In genomic region chr19:10580979-10581631, GRCh38 we compare ENCODE assay signal across 8 cellular contexts. TPM values are rescaled to one million over a fixed set of nuclear protein-coding genes. Genes with fewer than 3 reads are reported as not detected.
DNase-seq lines count a peak whose midpoint lies in the region; ATAC-seq and TF ChIP-seq lines count a peak whose summit lies in the region.

No MANE protein-coding gene starts in this region.

- peak overlapping the region; percentile 71; the same call in 1 of the 2 replicates for H2AFZ ChIP-seq in Loucy (ENCODE audit: low read length)

- no peak overlapping the region for H3K9ac ChIP-seq in Loucy (ENCODE audit: low read depth, low read length, poor library complexity, severe bottlenecking)

- no peaks in the 10 kb centered on the region for H3F3A ChIP-seq in Loucy (ENCODE audit: low read depth)

- TF ChIP-seq CTCF in Loucy (conservative IDR thresholded peaks at IDR 0.05; ENCODE audit: low read length) = peak; percentile 100
- peak in 2 of 3 donors; percentile 99 for TF ChIP-seq CTCF in omental fat pad (IDR thresholded peaks at IDR 0.05)

- ATAC-seq in omental fat pad (ENCODE audit: low FRiP score) (peak; percentile 65), GM18868 (IDR thresholded peaks at IDR 0.05; ENCODE audit: unreplicated experiment) (no peak)

- no peak overlapping the region for H3K4me3 ChIP-seq in Loucy (ENCODE audit: low read length, poor library complexity, severe bottlenecking)

- in situ Hi-C loops in G401 (cut with HindIII; ENCODE audit: low sequenced_read_pairs) = no loop called here

- H4K20me1 ChIP-seq in Loucy (ENCODE audit: insufficient read depth, low read length, poor library complexity, severe bottlenecking) = no peaks in the 10 kb centered on the region

- DNase-seq in G401 (ENCODE audit: low spot score) (peak; percentile 95), SHP77 treated with DMSO at 0.1 percent for 48 hours (lab: John Stamatoyannopoulos, UW) (peak; percentile 86), foreskin melanocyte (peak; percentile 69), omental fat pad (ENCODE audit: low spot score) (peak; percentile 94), superior temporal gyrus (ENCODE audit: extremely low spot score) (peak; percentile 98)
- DNase-seq in activated T-helper 2 cell treated with anti-CD3 and anti-CD28 coated beads, Interferon-gamma antibody, Interleukin-2, Interleukin-4, amounts not matched to agents 10 μg/mL and 5 μg/mL and 100 μg/mL, durations not matched to agents 14 hours and 24 hours and 36 hours (ENCODE audit: low spot score) = peak; percentile 81

- H3K4me1 ChIP-seq in Loucy (ENCODE audit: insufficient read depth, low read length, poor library complexity, severe bottlenecking) = peaks cover 19% of the 10 kb centered on the region

- H3K4me2 ChIP-seq in Loucy (ENCODE audit: low read depth, low read length, poor library complexity, severe bottlenecking) = no peak overlapping the region

- H3K27me3 ChIP-seq in Loucy (ENCODE audit: insufficient read depth, low read length, poor library complexity, severe bottlenecking) = no peaks in the 10 kb centered on the region

- no peaks in the 10 kb centered on the region for H3K36me3 ChIP-seq in Loucy (ENCODE audit: insufficient read depth, low read length)

- no peak overlapping the region for H3K4me3 Mint-ChIP-seq in activated T-helper 2 cell treated with anti-CD3 and anti-CD28 coated beads, Interferon-gamma antibody, Interleukin-2, Interleukin-4, amounts not matched to agents 10 μg/mL and 5 μg/mL and 100 μg/mL, durations not matched to agents 14 hours and 24 hours and 36 hours (ENCODE audit: low read depth)

- H3K27me3 Mint-ChIP-seq in activated T-helper 2 cell treated with anti-CD3 and anti-CD28 coated beads, Interferon-gamma antibody, Interleukin-2, Interleukin-4, amounts not matched to agents 10 μg/mL and 5 μg/mL and 100 μg/mL, durations not matched to agents 14 hours and 24 hours and 36 hours (ENCODE audit: low read depth) = peaks cover 8% of the 10 kb centered on the region

- intact Hi-C loops in activated T-helper 2 cell treated with anti-CD3 and anti-CD28 coated beads, Interferon-gamma antibody, Interleukin-2, Interleukin-4, amounts not matched to agents 10 μg/mL and 5 μg/mL and 100 μg/mL, durations not matched to agents 14 hours and 24 hours and 36 hours (cut with micrococcal nuclease) = loop anchor here (1.0 to 2.0 kb wide), 3 partner anchors 22 to 118 kb away; no protein-coding TSS in a partner anchor

- no peaks in the 10 kb centered on the region for H3K9me2 ChIP-seq in Loucy (replicated peaks; ENCODE audit: low read depth, low read length)

- no peaks in the 10 kb centered on the region for H3K36me3 Mint-ChIP-seq in activated T-helper 2 cell treated with anti-CD3 and anti-CD28 coated beads, Interferon-gamma antibody, Interleukin-2, Interleukin-4, amounts not matched to agents 10 μg/mL and 5 μg/mL and 100 μg/mL, durations not matched to agents 14 hours and 24 hours and 36 hours (ENCODE audit: low read depth)

- H3K9me3 ChIP-seq in Loucy (ENCODE audit: insufficient read depth, low read depth, low read length) = no peaks in the 10 kb centered on the region

- H3K27ac Mint-ChIP-seq in activated T-helper 2 cell treated with anti-CD3 and anti-CD28 coated beads, Interferon-gamma antibody, Interleukin-2, Interleukin-4, amounts not matched to agents 10 μg/mL and 5 μg/mL and 100 μg/mL, durations not matched to agents 14 hours and 24 hours and 36 hours = no peak overlapping the region

- no peaks in the 10 kb centered on the region for H3K79me2 ChIP-seq in Loucy (ENCODE audit: insufficient read depth, low read length)

- H3K9me3 Mint-ChIP-seq in activated T-helper 2 cell treated with anti-CD3 and anti-CD28 coated beads, Interferon-gamma antibody, Interleukin-2, Interleukin-4, amounts not matched to agents 10 μg/mL and 5 μg/mL and 100 μg/mL, durations not matched to agents 14 hours and 24 hours and 36 hours = no peaks in the 10 kb centered on the region

- peaks cover 17% of the 10 kb centered on the region for H3K4me1 Mint-ChIP-seq in activated T-helper 2 cell treated with anti-CD3 and anti-CD28 coated beads, Interferon-gamma antibody, Interleukin-2, Interleukin-4, amounts not matched to agents 10 μg/mL and 5 μg/mL and 100 μg/mL, durations not matched to agents 14 hours and 24 hours and 36 hours (ENCODE audit: low read depth)

RNA-seq across cellular contexts. Expression of gene AP1M2, which starts 6.0 kb away (rescaled TPM):
- total RNA-seq in G401 (2014; rRNA removed; shearing (Covaris generic)) = 75.0 and 80.7 TPM in 2 replicates
- total RNA-seq in activated T-helper 2 cell treated with anti-CD3 and anti-CD28 coated beads, Interferon-gamma antibody, Interleukin-2, Interleukin-4, amounts not matched to agents 10 μg/mL and 5 μg/mL and 100 μg/mL, durations not matched to agents 14 hours and 24 hours and 36 hours = not detected in 2 replicates
- total RNA-seq in omental fat pad = 1 to 10 TPM in 3 of 4 donors, not detected in 1; 1.8 to 8.2 (median 2.4) TPM

RNA-seq across cellular contexts. Expression of gene CDKN2D, which starts 12.3 kb away (rescaled TPM):
- 12.4 and 15.6 TPM in 2 replicates for total RNA-seq in G401 (2014; rRNA removed; shearing (Covaris generic))
- 45.9 and 46.9 TPM in 2 replicates for total RNA-seq in activated T-helper 2 cell treated with anti-CD3 and anti-CD28 coated beads, Interferon-gamma antibody, Interleukin-2, Interleukin-4, amounts not matched to agents 10 μg/mL and 5 μg/mL and 100 μg/mL, durations not matched to agents 14 hours and 24 hours and 36 hours
- 10 to 100 TPM in 1 of 4 donors, 1 to 10 TPM in 3; 2.9 to 21.4 (median 7.5) TPM for total RNA-seq in omental fat pad

RNA-seq across cellular contexts. Expression of gene KRI1, which starts 15.3 kb away (rescaled TPM):
- total RNA-seq in G401 (2014; rRNA removed; shearing (Covaris generic)) = 17.4 and 27.0 TPM in 2 replicates
- total RNA-seq in activated T-helper 2 cell treated with anti-CD3 and anti-CD28 coated beads, Interferon-gamma antibody, Interleukin-2, Interleukin-4, amounts not matched to agents 10 μg/mL and 5 μg/mL and 100 μg/mL, durations not matched to agents 14 hours and 24 hours and 36 hours = 66.7 and 69.5 TPM in 2 replicates
- total RNA-seq in omental fat pad = 10 to 100 TPM in 3 of 4 donors, 1 to 10 TPM in 1; 9.1 to 36.3 (median 16.3) TPM

RNA-seq across cellular contexts. Expression of gene ATG4D, which starts 37.4 kb away (rescaled TPM):
- 50.9 and 58.5 TPM in 2 replicates for total RNA-seq in G401 (2014; rRNA removed; shearing (Covaris generic))
- 34.1 and 37.2 TPM in 2 replicates for total RNA-seq in activated T-helper 2 cell treated with anti-CD3 and anti-CD28 coated beads, Interferon-gamma antibody, Interleukin-2, Interleukin-4, amounts not matched to agents 10 μg/mL and 5 μg/mL and 100 μg/mL, durations not matched to agents 14 hours and 24 hours and 36 hours
- total RNA-seq in omental fat pad = 10 to 100 TPM; 12.9 to 16.6 (median 15.4) TPM

RNA-seq across cellular contexts. Expression of gene SLC44A2, which starts 44.2 kb away (rescaled TPM):
- total RNA-seq in G401 (2014; rRNA removed; shearing (Covaris generic)) = 7.4 and 12.8 TPM in 2 replicates
- total RNA-seq in activated T-helper 2 cell treated with anti-CD3 and anti-CD28 coated beads, Interferon-gamma antibody, Interleukin-2, Interleukin-4, amounts not matched to agents 10 μg/mL and 5 μg/mL and 100 μg/mL, durations not matched to agents 14 hours and 24 hours and 36 hours = 83.0 and 87.4 TPM in 2 replicates
- total RNA-seq in omental fat pad = 100 to 1,000 TPM in 2 of 4 donors, 10 to 100 TPM in 2; 49.3 to 114 (median 85.0) TPM
